26 cellular contexts compared by ENCODE assay signal in genomic region chr3:142232340-142232739, GRCh38. TPM values are rescaled to one million over a fixed set of nuclear protein-coding genes. Genes with fewer than 3 reads are reported as not detected.
A peak's percentile ranks its signal among the peaks of the same experiment; 100 is the strongest.
DNase-seq lines count a peak whose midpoint lies in the region; ATAC-seq, FAIRE-seq and TF ChIP-seq lines count a peak whose summit lies in the region.
"Had no signal": no experiment of that assay in that cellular context is flagged by ENCODE, and none has a peak within 500 bp of the region (broad histone marks: within the 10 kb centered on the region; RNA-seq: fewer than 3 reads in every experiment).

No MANE protein-coding gene starts in this region.

- H3K27ac ChIP-seq in HEK293 (ENCODE audit: extremely low read depth, low read depth, low read length): no peak overlapping the region
- H3K27ac ChIP-seq in HepG2 (ENCODE audit: extremely low read length, insufficient read depth, low read length): no peak overlapping the region
- H3K27ac ChIP-seq: BLaER1 had no signal

- no peaks in the 10 kb centered on the region for H3K79me2 ChIP-seq in HepG2 (ENCODE audit: insufficient read depth, low read length)

- no peak overlapping the region for H3K4me3 Mint-ChIP-seq in activated CD4-positive, alpha-beta T cell treated with anti-CD3 and anti-CD28 coated beads, Interleukin-2, amount 10 ng/mL, durations not matched to agents 24 days and 14 days
- H3K4me3 Mint-ChIP-seq in nephron progenitor cell (no peak overlapping the region), type B pancreatic cell (no peak overlapping the region)
- H3K4me3 Mint-ChIP-seq: CD14-positive monocyte; CD4-positive, alpha-beta memory T cell; CD4-positive, CD25-positive, alpha-beta regulatory T cell; CD8-positive, alpha-beta memory T cell had no signal

- no peak overlapping the region for H2AFZ ChIP-seq in HepG2 (ENCODE audit: low read length)

- TF ChIP-seq RAD21 in HepG2 (CRISPR knock-in tag; IDR thresholded peaks at IDR 0.05): no peak

- H3K9me3 ChIP-seq in HEK293 (ENCODE audit: control insufficient read depth, insufficient read depth, low read depth, low read length): no peaks in the 10 kb centered on the region
- no peaks in the 10 kb centered on the region for H3K9me3 ChIP-seq in HepG2 (ENCODE audit: low read length)
- H3K9me3 ChIP-seq: BE2C had no signal

- H4K20me1 ChIP-seq in HepG2 (ENCODE audit: insufficient read depth, low read length): no peaks in the 10 kb centered on the region
- H4K20me1 ChIP-seq: BLaER1 had no signal

- no peak overlapping the region for H3K27ac Mint-ChIP-seq in activated CD4-positive, alpha-beta T cell treated with anti-CD3 and anti-CD28 coated beads, Interleukin-2, amount 10 ng/mL, durations not matched to agents 24 days and 14 days
- H3K27ac Mint-ChIP-seq in nephron progenitor cell (peak overlapping the region; percentile 61), type B pancreatic cell (no peak overlapping the region)
- H3K27ac Mint-ChIP-seq: CD4-positive, alpha-beta memory T cell; CD4-positive, CD25-positive, alpha-beta regulatory T cell had no signal

- no peak overlapping the region for H3K9ac ChIP-seq in HepG2 (ENCODE audit: insufficient read depth, low read depth, low read length)
- H3K9ac ChIP-seq: BLaER1 had no signal

- CTCF ChIA-PET in HEK293 (lab: Yijun Ruan, JAX): interaction anchor here (0.7 kb wide), 1 partner anchor 14 kb away, joined by 3 read pairs; no protein-coding TSS in a partner anchor
- CTCF ChIA-PET in HepG2 (lab: Yijun Ruan, JAX; ENCODE audit: low intra/inter-chr PET ratio, low total read pairs): no interaction called here

- TF ChIP-seq CTCF in HEK293 (tag by site-specific recombination; IDR thresholded peaks at IDR 0.05) (no peak), nephron progenitor cell (IDR thresholded peaks at IDR 0.05) (no peak), HepG2 (CRISPR knock-in tag; IDR thresholded peaks at IDR 0.05) (no peak), type B pancreatic cell (conservative IDR thresholded peaks at IDR 0.05) (no peak)

- H3K27me3 Mint-ChIP-seq in activated CD4-positive, alpha-beta T cell treated with anti-CD3 and anti-CD28 coated beads, Interleukin-2, amount 10 ng/mL, durations not matched to agents 24 days and 14 days: no peaks in the 10 kb centered on the region
- H3K27me3 Mint-ChIP-seq in nephron progenitor cell (ENCODE audit: low read depth, poor library complexity) (peaks cover 3% of the 10 kb centered on the region), type B pancreatic cell (no peaks in the 10 kb centered on the region)
- H3K27me3 Mint-ChIP-seq: CD8-positive, alpha-beta memory T cell had no signal

- TF ChIP-seq EP300 in HepG2 (IDR thresholded peaks at IDR 0.05; ENCODE audit: low read depth in 2 of 2, low read length in 2 of 2): no peak
- no peak for TF ChIP-seq EP300 in HepG2 (CRISPR knock-in tag; IDR thresholded peaks at IDR 0.05; ENCODE audit: borderline replicate concordance)

- BruUV-seq in HepG2 (replicated peaks; lab: Mats Ljungman, UMichigan): no TSS peak

- POLR2A ChIA-PET in HEK293 (lab: Yijun Ruan, JAX) (no interaction called here), HepG2 (lab: Yijun Ruan, JAX) (no interaction called here)

- no peaks in the 10 kb centered on the region for H3K9me3 Mint-ChIP-seq in activated CD4-positive, alpha-beta T cell treated with anti-CD3 and anti-CD28 coated beads, Interleukin-2, amount 10 ng/mL, durations not matched to agents 24 days and 14 days
- H3K9me3 Mint-ChIP-seq in nephron progenitor cell: peaks cover 12% of the 10 kb centered on the region
- H3K9me3 Mint-ChIP-seq in type B pancreatic cell: no peaks in the 10 kb centered on the region
- H3K9me3 Mint-ChIP-seq: CD8-positive, alpha-beta memory T cell had no signal

- WGBS in HepG2 (ENCODE audit: low lambda C conversion rate): 62% methylated on average over 3 of the region's 3 CpGs

- no peaks in the 10 kb centered on the region for H3K27me3 ChIP-seq in HepG2 (ENCODE audit: control insufficient read depth in 1 of 2, insufficient read depth in 2 of 2, low read length in 2 of 2)
- H3K27me3 ChIP-seq: BE2C, BLaER1 had no signal

- in situ Hi-C loops in HepG2 (cut with HindIII; ENCODE audit: extremely low pct_ligation_motif_present, low pct_unique_long_range_greater_than_20kb): no loop called here

- peak; percentile 22 for DNase-seq in activated CD4-positive, alpha-beta T cell treated with anti-CD3 and anti-CD28 coated beads, Interleukin-2, amount 10 ng/mL, durations not matched to agents 24 days and 14 days
- no peak for DNase-seq in activated CD4-positive, alpha-beta T cell treated with anti-CD3 and anti-CD28 coated beads, Interleukin-2, amount 50 U/mL, for 48 hours
- DNase-seq in nephron progenitor cell (no peak), HepG2 (ENCODE audit: low spot score) (no peak), type B pancreatic cell (ENCODE audit: extremely low spot score, unreplicated experiment) (no peak)
- DNase-seq: 8988T; ACHN; BE2C; C1 segment of cervical spinal cord; CD4-positive, alpha-beta memory T cell; CD4-positive, CD25-positive, alpha-beta regulatory T cell; CD8-positive, alpha-beta memory T cell; COR-L47; DMS 273 treated with DMSO at 0.1 percent for 48 hours; DMS153; DMS53; DND-41; EL; GDM1 had no signal

- no peak for TF ChIP-seq POLR2A in HepG2 (IDR thresholded peaks at IDR 0.05; ENCODE audit: insufficient read depth in 1 of 2, low read depth in 2 of 2, low read length in 2 of 2)

- H3K4me3 ChIP-seq in HEK293 (ENCODE audit: low read depth, low read length): no peak overlapping the region
- H3K4me3 ChIP-seq in HepG2 (replicated peaks in 1 of 3; ENCODE audit: insufficient read depth in 1 of 3, low read depth in 2 of 3, low read length in 3 of 3): no peak overlapping the region
- H3K4me3 ChIP-seq: BLaER1, GM12878 had no signal

- H3K36me3 ChIP-seq in HEK293 (ENCODE audit: control insufficient read depth in 2 of 2, insufficient read depth in 1 of 2, low read length in 2 of 2) (no peaks in the 10 kb centered on the region), HepG2 (replicated peaks in 1 of 2; ENCODE audit: control insufficient read depth in 1 of 2, insufficient read depth in 2 of 2, low read length in 2 of 2) (no peaks in the 10 kb centered on the region)
- H3K36me3 ChIP-seq: BE2C, BLaER1 had no signal

- ATAC-seq in HepG2: no peak

- no peaks in the 10 kb centered on the region for H3K4me1 Mint-ChIP-seq in activated CD4-positive, alpha-beta T cell treated with anti-CD3 and anti-CD28 coated beads, Interleukin-2, amount 10 ng/mL, durations not matched to agents 24 days and 14 days
- H3K4me1 Mint-ChIP-seq in nephron progenitor cell (peaks cover 6% of the 10 kb centered on the region), type B pancreatic cell (ENCODE audit: unreplicated experiment) (no peaks in the 10 kb centered on the region)
- H3K4me1 Mint-ChIP-seq: CD4-positive, alpha-beta memory T cell; CD4-positive, CD25-positive, alpha-beta regulatory T cell; CD8-positive, alpha-beta memory T cell had no signal

- intact Hi-C loops in activated CD4-positive, alpha-beta T cell treated with anti-CD3 and anti-CD28 coated beads, Interleukin-2, amount 10 ng/mL, durations not matched to agents 24 days and 14 days (cut with micrococcal nuclease): no loop called here
- intact Hi-C loops in HepG2 (cut with micrococcal nuclease; ENCODE audit: unreplicated experiment): no loop called here

- no peak for FAIRE-seq in HepG2 (lab: Jason Lieb, UNC)
- FAIRE-seq: A204.1, GM12878, GM12892, GM18507 had no signal

- H3K4me2 ChIP-seq in HepG2 (ENCODE audit: low read depth, low read length): no peak overlapping the region
- H3K4me2 ChIP-seq: BLaER1 had no signal

- H3K4me1 ChIP-seq in HEK293 (ENCODE audit: control insufficient read depth, insufficient read depth, low read length) (no peaks in the 10 kb centered on the region), HepG2 (ENCODE audit: insufficient read depth, low read length) (peaks cover 14% of the 10 kb centered on the region; the same call in 1 of the 2 replicates)
- H3K4me1 ChIP-seq: BE2C, BLaER1 had no signal

- no peaks in the 10 kb centered on the region for H3K36me3 Mint-ChIP-seq in activated CD4-positive, alpha-beta T cell treated with anti-CD3 and anti-CD28 coated beads, Interleukin-2, amount 10 ng/mL, durations not matched to agents 24 days and 14 days (ENCODE audit: low read depth)
- no peaks in the 10 kb centered on the region for H3K36me3 Mint-ChIP-seq in nephron progenitor cell (ENCODE audit: low read depth)
- H3K36me3 Mint-ChIP-seq in type B pancreatic cell: no peaks in the 10 kb centered on the region
- H3K36me3 Mint-ChIP-seq: CD14-positive monocyte; CD4-positive, alpha-beta memory T cell; CD4-positive, CD25-positive, alpha-beta regulatory T cell had no signal

TF ChIP-seq in HEK293, 187 proteins besides CTCF, POLR2A, EP300 and RAD21 (continues in another document):
- TF ChIP-seq SETDB1 (IDR thresholded peaks at IDR 0.05; ENCODE audit: insufficient read length, low read length): peak; percentile 56

TF ChIP-seq in HepG2, 621 proteins besides CTCF, POLR2A, EP300 and RAD21:
- no peak for TF ChIP-seq IKZF4 (CRISPR knock-in tag; IDR thresholded peaks at IDR 0.05; ENCODE audit: borderline replicate concordance, low read depth, not compliant biosample characterization)

RNA-seq across cellular contexts. Expression of gene GK5, which starts 7.0 kb away (rescaled TPM):
- total RNA-seq in activated CD4-positive, alpha-beta T cell treated with anti-CD3 and anti-CD28 coated beads, Interleukin-2, amount 10 ng/mL, durations not matched to agents 24 days and 14 days: 17.0 and 17.7 TPM in 2 replicates
- total RNA-seq in HepG2 (2016; rRNA removed; fragmentation: Illumina TruSeq; extraction: Trizol) (11.0 and 12.9 TPM in 2 replicates), type B pancreatic cell (ENCODE audit: low replicate concordance) (16.9 and 18.0 TPM in 2 replicates)
- total RNA-seq in HepG2 (2016; cell fraction: cytosol; rRNA removed; fragmentation: Illumina TruSeq; extraction: Trizol; ENCODE audit: low read depth): 3.3 and 3.7 TPM in 2 replicates
- total RNA-seq in HepG2 (2016; cell fraction: insoluble cytoplasmic fraction; rRNA removed; fragmentation: Illumina TruSeq; extraction: Trizol): 9.1 and 13.1 TPM in 2 replicates
- total RNA-seq in HepG2 (2016; cell fraction: membrane; rRNA removed; fragmentation: Illumina TruSeq; extraction: Trizol): 2.8 and 4.4 TPM in 2 replicates
- total RNA-seq in HepG2 (2016; cell fraction: nucleus; rRNA removed; fragmentation: Illumina TruSeq; extraction: Trizol): 17.6 and 20.5 TPM in 2 replicates
- polyA plus RNA-seq in HepG2 (2011; rRNA removed): 7.1 and 7.9 TPM in 2 replicates
- 1.4 and 1.9 TPM in 2 replicates for polyA plus RNA-seq in HepG2 (2011; cell fraction: cytosol; rRNA removed)
- 12.3 and 18.5 TPM in 2 replicates for polyA plus RNA-seq in HepG2 (2011; cell fraction: nucleus; rRNA removed)
- polyA plus RNA-seq in HepG2 (2012): 4.1 and 5.6 TPM in 2 replicates
- 1.2 and 2.0 TPM in 2 replicates for polyA plus RNA-seq in HepG2 (2016; cell fraction: cytosol; fragmentation: Illumina TruSeq; extraction: Trizol; ENCODE audit: low read depth)
- polyA plus RNA-seq in HepG2 (2016; cell fraction: insoluble cytoplasmic fraction; fragmentation: Illumina TruSeq; extraction: Trizol; ENCODE audit: low read depth): 4.5 and 5.9 TPM in 2 replicates
- 0.74 and 2.3 TPM in 2 replicates for polyA plus RNA-seq in HepG2 (2016; cell fraction: membrane; fragmentation: Illumina TruSeq; extraction: Trizol; ENCODE audit: low read depth)
- polyA plus RNA-seq in HepG2 (2016; cell fraction: nucleus; fragmentation: Illumina TruSeq; extraction: Trizol; ENCODE audit: insufficient read depth, low read depth): 24.4 and 24.6 TPM in 2 replicates
- polyA minus RNA-seq in HepG2 (2011; rRNA and poly(A)+ RNA removed; ENCODE audit: low replicate concordance): 2.5 and 6.1 TPM in 2 replicates
- polyA minus RNA-seq in HepG2 (2011; cell fraction: cytosol; rRNA and poly(A)+ RNA removed): 1.6 and 4.3 TPM in 2 replicates
- polyA minus RNA-seq in HepG2 (2011; cell fraction: nucleus; rRNA and poly(A)+ RNA removed): 19.1 and 23.4 TPM in 2 replicates
